Comparison of ENCODE assay signal across 2 cellular contexts in genomic region chr21:33421713-33422393, GRCh38.
TF ChIP-seq lines count a peak whose summit lies in the region.

No MANE protein-coding gene starts in this region.

TF ChIP-seq in A549, 52 proteins besides CTCF, POLR2A, EP300 and RAD21:
- TF ChIP-seq RNF2 (IDR thresholded peaks at IDR 0.05; ENCODE audit: borderline replicate concordance, low read depth) (no peak), HMGXB4 (CRISPR knock-in tag; IDR thresholded peaks at IDR 0.05; ENCODE audit: borderline replicate concordance) (no peak), MAX (IDR thresholded peaks at IDR 0.05) (no peak), HOXB13 (CRISPR knock-in tag; IDR thresholded peaks at IDR 0.05; ENCODE audit: low read depth) (no peak), NPAS2 (CRISPR knock-in tag; IDR thresholded peaks at IDR 0.05; ENCODE audit: borderline replicate concordance) (no peak), ZC3H11A (IDR thresholded peaks at IDR 0.05) (no peak), MYC (IDR thresholded peaks at IDR 0.05; ENCODE audit: borderline replicate concordance, low read length) (no peak), ATOH8 (CRISPR knock-in tag; IDR thresholded peaks at IDR 0.05; ENCODE audit: low read depth) (no peak), TP53 (CRISPR knock-in tag; IDR thresholded peaks at IDR 0.05) (no peak), USF2 (IDR thresholded peaks at IDR 0.05) (no peak), CBX8 (IDR thresholded peaks at IDR 0.05) (no peak), REST (IDR thresholded peaks at IDR 0.05) (no peak), GATA3 (IDR thresholded peaks at IDR 0.05; ENCODE audit: borderline replicate concordance) (no peak), HEYL (CRISPR knock-in tag; IDR thresholded peaks at IDR 0.05) (no peak), RARB (CRISPR knock-in tag; IDR thresholded peaks at IDR 0.05) (no peak), BCL3 (IDR thresholded peaks at IDR 0.05) (no peak), HOXB5 (CRISPR knock-in tag; IDR thresholded peaks at IDR 0.05) (no peak)

TF ChIP-seq in GM12878, 131 proteins besides CTCF, POLR2A, EP300 and RAD21:
- TF ChIP-seq ZBTB40 (IDR thresholded peaks at IDR 0.05; ENCODE audit: borderline replicate concordance) (peak; percentile 80), BRCA1 (IDR thresholded peaks at IDR 0.05; ENCODE audit: low read depth, low read length) (no peak)
